In the genomic region with DNA sequence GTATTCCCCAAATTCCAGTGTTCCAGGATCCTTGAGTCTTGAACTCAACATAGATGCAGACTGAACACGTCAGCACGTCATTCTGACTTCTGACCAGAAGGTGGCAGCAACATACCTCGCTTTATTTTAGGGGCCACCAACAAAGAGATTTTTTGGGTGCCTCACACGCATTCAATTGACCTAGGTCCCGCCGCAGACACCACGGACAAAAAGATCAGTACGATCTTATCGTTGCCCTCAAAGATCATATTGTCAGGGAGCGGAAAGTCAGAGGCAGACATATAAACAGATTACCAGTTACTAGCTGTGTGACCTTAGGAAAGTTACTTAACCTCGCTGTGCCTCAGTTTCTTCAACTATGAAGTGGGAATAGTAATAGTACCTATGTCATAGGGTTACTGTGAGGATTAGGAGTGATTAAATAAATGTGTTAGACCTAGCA, we compare ENCODE assay signal across 8 cellular contexts. TPM values are rescaled to one million over a fixed set of nuclear protein-coding genes. Genes with fewer than 3 reads are reported as not detected.
DNase-seq lines count a peak whose midpoint lies in the region; ATAC-seq and TF ChIP-seq lines count a peak whose summit lies in the region.

No MANE protein-coding gene starts in this region.

- H3K4me2 ChIP-seq in Karpas-422 (ENCODE audit: low read depth, low read length, poor library complexity, severe bottlenecking) = no peak overlapping the region

- H3K36me3 ChIP-seq in Karpas-422 (ENCODE audit: insufficient read depth, low read length) = no peaks in the 10 kb centered on the region
- H3K36me3 ChIP-seq in kidney epithelial cell (ENCODE audit: control insufficient read depth, insufficient read depth, low read length) = no peaks in the 10 kb centered on the region

- H3K79me2 ChIP-seq in Karpas-422 (ENCODE audit: low read length) = no peaks in the 10 kb centered on the region

- no peaks in the 10 kb centered on the region for H3K9me2 ChIP-seq in Karpas-422 (replicated peaks; ENCODE audit: insufficient read depth, low read length)

- no peaks in the 10 kb centered on the region for H3K9me3 ChIP-seq in Karpas-422 (ENCODE audit: low read length)

- H3K9ac ChIP-seq in Karpas-422 (ENCODE audit: low read length) = no peak overlapping the region

- H3K27me3 ChIP-seq in Karpas-422 (ENCODE audit: low read length) (no peaks in the 10 kb centered on the region), kidney epithelial cell (ENCODE audit: control insufficient read depth, insufficient read depth, low read length) (peaks cover 10% of the 10 kb centered on the region)

- no peak overlapping the region for H3K27ac ChIP-seq in Karpas-422 (ENCODE audit: low read length)

- in situ Hi-C loops in T47D (cut with HindIII; ENCODE audit: low pct_unique_long_range_greater_than_20kb, low sequenced_read_pairs) = no loop called here

- no peaks in the 10 kb centered on the region for H4K20me1 ChIP-seq in Karpas-422 (ENCODE audit: insufficient read depth, low read depth, low read length)

- TF ChIP-seq CTCF in WI38 (IDR thresholded peaks at IDR 0.05; ENCODE audit: low read depth, low read length) = peak; percentile 64
- peak; percentile 82 for TF ChIP-seq CTCF in kidney epithelial cell (IDR thresholded peaks at IDR 0.05; ENCODE audit: insufficient read depth, low read length, poor library complexity, severe bottlenecking)

- H3K4me3 ChIP-seq in Karpas-422 (ENCODE audit: low read length) (no peak overlapping the region), WI38 (ENCODE audit: low read depth, low read length) (no peak overlapping the region), kidney epithelial cell (ENCODE audit: low read depth, low read length) (no peak overlapping the region)

- ATAC-seq in HG03039 (IDR thresholded peaks at IDR 0.05; ENCODE audit: unreplicated experiment) = no peak

- DNase-seq in ELF-1 (ENCODE audit: low read depth, low spot score) (peak; percentile 63), Karpas-422 (peak; percentile 88), T47D (ENCODE audit: low read depth in 1 of 2, low spot score in 1 of 2) (peak; percentile 72 to 74), kidney epithelial cell (ENCODE audit: low read depth) (no peak), GF-D8 (lab: John Stamatoyannopoulos, UW) (no peak)
- peak; percentile 32 to 49 (median 45) for DNase-seq in stimulated activated CD4-positive, alpha-beta T cell treated with anti-CD3 and anti-CD28 coated beads, TNF-alpha, amount 100 ng/mL, for 1 hour (ENCODE audit: low read depth in 3 of 3, low spot score in 1 of 3)

- H2AFZ ChIP-seq in Karpas-422 (ENCODE audit: low read length) = no peak overlapping the region

- H3K4me1 ChIP-seq in Karpas-422 (ENCODE audit: low read length) = no peaks in the 10 kb centered on the region

RNA-seq across cellular contexts. Expression of gene PRPH, which starts 6.5 kb away (rescaled TPM):
- total RNA-seq in Karpas-422 (2014; rRNA removed; shearing (Covaris generic); ENCODE audit: low replicate concordance) = 0.52 TPM in 1 of 2 replicates, not detected in the other
- total RNA-seq in kidney epithelial cell = 0.21 and 0.41 TPM in 2 replicates

RNA-seq across cellular contexts. Expression of gene TUBA1C, which starts 23.6 kb away (rescaled TPM):
- 90.0 and 132 TPM in 2 replicates for total RNA-seq in Karpas-422 (2014; rRNA removed; shearing (Covaris generic); ENCODE audit: low replicate concordance)
- 544 and 682 TPM in 2 replicates for total RNA-seq in kidney epithelial cell

RNA-seq across cellular contexts. Expression of gene TROAP, which starts 34.6 kb away (rescaled TPM):
- 20.2 and 58.2 TPM in 2 replicates for total RNA-seq in Karpas-422 (2014; rRNA removed; shearing (Covaris generic); ENCODE audit: low replicate concordance)
- total RNA-seq in kidney epithelial cell = 4.8 and 10.3 TPM in 2 replicates

RNA-seq across cellular contexts. Expression of gene C1QL4, which starts 48.6 kb away (rescaled TPM):
- not detected in 2 replicates for total RNA-seq in Karpas-422 (2014; rRNA removed; shearing (Covaris generic); ENCODE audit: low replicate concordance)
- not detected in 2 replicates for total RNA-seq in kidney epithelial cell

RNA-seq across cellular contexts. Expression of gene DNAJC22, which starts 58.3 kb away (rescaled TPM):
- total RNA-seq in Karpas-422 (2014; rRNA removed; shearing (Covaris generic); ENCODE audit: low replicate concordance) = not detected in 2 replicates
- 1.2 and 1.6 TPM in 2 replicates for total RNA-seq in kidney epithelial cell

Comparison
In these comparisons a context has a peak if more than half of its experiments do, and no peak if none do; other contexts are left out.
1. DNase-seq: peak in ELF-1 (single experiment), Karpas-422 (single experiment), T47D (2 of 2) and stimulated activated CD4-positive, alpha-beta T cell treated with anti-CD3 and anti-CD28 coated beads, TNF-alpha, amount 100 ng/mL, for 1 hour (3 of 3); none in kidney epithelial cell (single experiment) and GF-D8 (single experiment).